In genomic region chr11:46845440-46845739, GRCh38 we compare ENCODE assay signal across 8 cellular contexts. TPM values are rescaled to one million over a fixed set of nuclear protein-coding genes. Genes with fewer than 3 reads are reported as not detected.
DNase-seq lines count a peak whose midpoint lies in the region; ATAC-seq, FAIRE-seq and TF ChIP-seq lines count a peak whose summit lies in the region.

No MANE protein-coding gene starts in this region.

- ATAC-seq in GM19463 (IDR thresholded peaks at IDR 0.05; ENCODE audit: unreplicated experiment): no peak
- no peak for ATAC-seq in HG02588 (IDR thresholded peaks at IDR 0.05; ENCODE audit: unreplicated experiment)

- H3K27me3 ChIP-seq in ovary: no peaks in the 10 kb centered on the region

- FAIRE-seq in GM12892 (lab: Jason Lieb, UNC): peak; percentile 87

- peaks cover 6% of the 10 kb centered on the region for H3K4me1 Mint-ChIP-seq in endothelial cell (ENCODE audit: unreplicated experiment)

- TF ChIP-seq POLR2A in GM12892 (IDR thresholded peaks at IDR 0.05; ENCODE audit: low read depth, low read length) (no peak), ovary (IDR thresholded peaks at IDR 0.05) (no peak)

- no peak for DNase-seq in GM12892 (ENCODE audit: insufficient read length)
- peak; percentile 7 for DNase-seq in NCI-H226
- no peak for DNase-seq in endothelial cell (ENCODE audit: low spot score)
- DNase-seq in ovary: no peak
- DNase-seq in epidermal melanocyte (ENCODE audit: insufficient read length, low spot score): no peak
- no peak for DNase-seq in G401 (ENCODE audit: low spot score)

- TF ChIP-seq EP300 in ovary (IDR thresholded peaks at IDR 0.05): no peak

- H3K27ac ChIP-seq in ovary: peak overlapping the region; percentile 57 to 63

- WGBS in ovary, 3 donors: 0 to 1% (median 0%) methylated on average over 12 of the region's 12 CpGs

- H3K4me3 ChIP-seq in ovary: peak overlapping the region; percentile 89

- TF ChIP-seq CTCF in endothelial cell (IDR thresholded peaks at IDR 0.05; ENCODE audit: unreplicated experiment): no peak
- TF ChIP-seq CTCF in ovary (IDR thresholded peaks at IDR 0.05): no peak

- no peaks in the 10 kb centered on the region for H3K36me3 Mint-ChIP-seq in endothelial cell (ENCODE audit: low read depth, unreplicated experiment)

- H3K9me3 ChIP-seq in ovary: no peaks in the 10 kb centered on the region

- in situ Hi-C loops in G401 (cut with HindIII; ENCODE audit: low sequenced_read_pairs): no loop called here

- H3K4me3 Mint-ChIP-seq in endothelial cell (ENCODE audit: unreplicated experiment): peak overlapping the region; percentile 91

- H3K27ac Mint-ChIP-seq in endothelial cell (ENCODE audit: unreplicated experiment): peak overlapping the region; percentile 80

- H3K27me3 Mint-ChIP-seq in endothelial cell (ENCODE audit: unreplicated experiment): peaks cover 1% of the 10 kb centered on the region

- no peaks in the 10 kb centered on the region for H3K9me3 Mint-ChIP-seq in endothelial cell (ENCODE audit: unreplicated experiment)

- no peaks in the 10 kb centered on the region for H3K36me3 ChIP-seq in ovary

- intact Hi-C loops in ovary (cut with DNase I): no loop called here

- H3K4me1 ChIP-seq in ovary (ENCODE audit: insufficient read depth): peaks cover 2% of the 10 kb centered on the region

RNA-seq across cellular contexts. Expression of gene CKAP5, which starts 0.7 kb away (rescaled TPM):
- 35.6 TPM for polyA plus RNA-seq in GM12892 (2012; ENCODE audit: missing spikeins)
- total RNA-seq in endothelial cell (ENCODE audit: unreplicated experiment) (84.4 TPM), ovary (100 to 1,000 TPM in 3 of 7 donors, 10 to 100 TPM in 4; 27.6 to 110 (median 94.6) TPM)
- 10 to 100 TPM; 25.8 to 62.2 TPM for polyA plus RNA-seq in ovary
- total RNA-seq in G401 (2014; rRNA removed; shearing (Covaris generic)): 67.4 and 89.8 TPM in 2 replicates
